8 cellular contexts compared by ENCODE assay signal in the genomic region with DNA sequence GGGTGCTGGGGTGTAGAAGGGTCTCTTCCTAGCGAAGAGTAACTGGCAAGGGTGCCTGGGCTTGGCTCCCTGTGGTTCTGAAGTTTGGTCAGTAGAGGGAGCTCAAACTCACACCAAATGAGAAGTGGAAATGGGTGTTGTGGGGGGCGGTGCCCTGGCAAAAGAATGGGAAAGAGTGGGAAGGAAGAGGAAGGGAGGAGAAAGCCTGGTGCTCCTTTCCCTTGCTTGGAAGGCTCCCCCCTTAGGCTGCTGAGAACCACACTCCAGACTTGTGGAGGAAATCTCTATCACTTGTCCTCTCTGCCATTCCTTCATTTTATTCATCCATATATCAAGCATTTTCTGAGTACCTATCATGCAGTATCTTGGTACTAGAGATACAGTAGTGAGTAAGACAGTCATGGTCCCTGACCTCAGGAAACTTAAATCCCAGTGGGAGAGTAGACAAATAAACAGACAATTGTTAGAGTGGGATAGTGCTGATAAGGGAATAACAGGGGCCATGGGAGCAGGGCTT. TPM values are rescaled to one million over a fixed set of nuclear protein-coding genes. Genes with fewer than 3 reads are reported as not detected.
A peak's percentile ranks its signal among the peaks of the same experiment; 100 is the strongest.
DNase-seq lines count a peak whose midpoint lies in the region; ATAC-seq and TF ChIP-seq lines count a peak whose summit lies in the region.

No MANE protein-coding gene starts in this region.

- no peaks in the 10 kb centered on the region for H3K9me3 ChIP-seq in CD4-positive, CD25-positive, alpha-beta regulatory T cell (ENCODE audit: control insufficient read depth in 2 of 2, low read length in 2 of 2)
- H3K9me3 ChIP-seq in endodermal cell (ENCODE audit: control insufficient read depth, low read length): no peaks in the 10 kb centered on the region

- no peaks in the 10 kb centered on the region for H3K4me1 ChIP-seq in CD4-positive, CD25-positive, alpha-beta regulatory T cell (ENCODE audit: control insufficient read depth, insufficient read depth, low read length, poor library complexity, severe bottlenecking)
- H3K4me1 ChIP-seq in endodermal cell (ENCODE audit: control insufficient read depth, insufficient read depth, low read length): no peaks in the 10 kb centered on the region

- DNase-seq in CD4-positive, CD25-positive, alpha-beta regulatory T cell: peak; percentile 16 to 49 (median 19)
- DNase-seq in NCI-H2196 treated with DMSO at 0.1 percent for 48 hours (lab: John Stamatoyannopoulos, UW; ENCODE audit: unreplicated experiment): peak; percentile 65
- peak; percentile 84 for DNase-seq in activated CD4-positive, alpha-beta T cell treated with anti-CD3 and anti-CD28 coated beads, Interleukin-2, amount 10 ng/mL, durations not matched to agents 24 days and 14 days
- DNase-seq in endodermal cell: peak; percentile 95
- DNase-seq in medulla oblongata (ENCODE audit: extremely low spot score): peak; percentile 79

- intact Hi-C loops in activated CD4-positive, alpha-beta T cell treated with anti-CD3 and anti-CD28 coated beads, Interleukin-2, amount 10 ng/mL, durations not matched to agents 24 days and 14 days (cut with micrococcal nuclease): loop anchor here (2.0 kb wide), 1 partner anchor 262 kb away; no protein-coding TSS in a partner anchor

- H3K9me3 Mint-ChIP-seq in CD4-positive, CD25-positive, alpha-beta regulatory T cell: no peaks in the 10 kb centered on the region
- H3K9me3 Mint-ChIP-seq in activated CD4-positive, alpha-beta T cell treated with anti-CD3 and anti-CD28 coated beads, Interleukin-2, amount 10 ng/mL, durations not matched to agents 24 days and 14 days: no peaks in the 10 kb centered on the region
- no peaks in the 10 kb centered on the region for H3K9me3 Mint-ChIP-seq in endodermal cell
- no peaks in the 10 kb centered on the region for H3K9me3 Mint-ChIP-seq in stimulated activated memory B cell treated with anti-CD40 and anti-IgM and Interleukin-4, amounts not matched to agents 10 μg/mL and 1 μg/mL and 100 μg/mL, for 72 hours

- H3K27me3 Mint-ChIP-seq in CD4-positive, CD25-positive, alpha-beta regulatory T cell: no peaks in the 10 kb centered on the region
- no peaks in the 10 kb centered on the region for H3K27me3 Mint-ChIP-seq in activated CD4-positive, alpha-beta T cell treated with anti-CD3 and anti-CD28 coated beads, Interleukin-2, amount 10 ng/mL, durations not matched to agents 24 days and 14 days
- H3K27me3 Mint-ChIP-seq in endodermal cell (ENCODE audit: insufficient read depth): peaks cover 2% of the 10 kb centered on the region
- no peaks in the 10 kb centered on the region for H3K27me3 Mint-ChIP-seq in stimulated activated memory B cell treated with anti-CD40 and anti-IgM and Interleukin-4, amounts not matched to agents 10 μg/mL and 1 μg/mL and 100 μg/mL, for 72 hours

- no peaks in the 10 kb centered on the region for H3K36me3 Mint-ChIP-seq in CD4-positive, CD25-positive, alpha-beta regulatory T cell
- H3K36me3 Mint-ChIP-seq in activated CD4-positive, alpha-beta T cell treated with anti-CD3 and anti-CD28 coated beads, Interleukin-2, amount 10 ng/mL, durations not matched to agents 24 days and 14 days (ENCODE audit: low read depth): no peaks in the 10 kb centered on the region
- no peaks in the 10 kb centered on the region for H3K36me3 Mint-ChIP-seq in endodermal cell (ENCODE audit: low read depth)
- H3K36me3 Mint-ChIP-seq in stimulated activated memory B cell treated with anti-CD40 and anti-IgM and Interleukin-4, amounts not matched to agents 10 μg/mL and 1 μg/mL and 100 μg/mL, for 72 hours: no peaks in the 10 kb centered on the region

- H3K27ac Mint-ChIP-seq in CD4-positive, CD25-positive, alpha-beta regulatory T cell: peak overlapping the region in 2 of 3 donors; percentile 48 to 84
- H3K27ac Mint-ChIP-seq in activated CD4-positive, alpha-beta T cell treated with anti-CD3 and anti-CD28 coated beads, Interleukin-2, amount 10 ng/mL, durations not matched to agents 24 days and 14 days: no peak overlapping the region
- peak overlapping the region; percentile 59 for H3K27ac Mint-ChIP-seq in endodermal cell
- no peak overlapping the region for H3K27ac Mint-ChIP-seq in stimulated activated memory B cell treated with anti-CD40 and anti-IgM and Interleukin-4, amounts not matched to agents 10 μg/mL and 1 μg/mL and 100 μg/mL, for 72 hours

- no peak overlapping the region for H3K9ac ChIP-seq in endodermal cell (ENCODE audit: extremely low read depth, low read length, poor library complexity, severe bottlenecking)

- H3K4me3 Mint-ChIP-seq in CD4-positive, CD25-positive, alpha-beta regulatory T cell: no peak overlapping the region
- no peak overlapping the region for H3K4me3 Mint-ChIP-seq in activated CD4-positive, alpha-beta T cell treated with anti-CD3 and anti-CD28 coated beads, Interleukin-2, amount 10 ng/mL, durations not matched to agents 24 days and 14 days
- H3K4me3 Mint-ChIP-seq in endodermal cell: no peak overlapping the region
- H3K4me3 Mint-ChIP-seq in stimulated activated memory B cell treated with anti-CD40 and anti-IgM and Interleukin-4, amounts not matched to agents 10 μg/mL and 1 μg/mL and 100 μg/mL, for 72 hours: no peak overlapping the region

- no peak overlapping the region for H3K4me3 ChIP-seq in CD4-positive, CD25-positive, alpha-beta regulatory T cell (ENCODE audit: low read depth, low read length)
- H3K4me3 ChIP-seq in endodermal cell (ENCODE audit: low read length): no peak overlapping the region

- no peak overlapping the region for H3K27ac ChIP-seq in CD4-positive, CD25-positive, alpha-beta regulatory T cell (ENCODE audit: insufficient read depth, low read length, poor library complexity, severe bottlenecking)
- no peak overlapping the region for H3K27ac ChIP-seq in endodermal cell (ENCODE audit: low read depth, low read length)

- H3K4me1 Mint-ChIP-seq in CD4-positive, CD25-positive, alpha-beta regulatory T cell: peaks cover 0 to 5% (median 2%) of the 10 kb centered on the region in 4 donors
- H3K4me1 Mint-ChIP-seq in activated CD4-positive, alpha-beta T cell treated with anti-CD3 and anti-CD28 coated beads, Interleukin-2, amount 10 ng/mL, durations not matched to agents 24 days and 14 days: peaks cover 7% of the 10 kb centered on the region
- peaks cover 11% of the 10 kb centered on the region for H3K4me1 Mint-ChIP-seq in endodermal cell
- peaks cover 8% of the 10 kb centered on the region for H3K4me1 Mint-ChIP-seq in stimulated activated memory B cell treated with anti-CD40 and anti-IgM and Interleukin-4, amounts not matched to agents 10 μg/mL and 1 μg/mL and 100 μg/mL, for 72 hours

- ATAC-seq in CD4-positive, CD25-positive, alpha-beta regulatory T cell (ENCODE audit: low read depth in 2 of 2): peak in 1 of 2 donors; percentile 58
- ATAC-seq in GM21390 (IDR thresholded peaks at IDR 0.05; ENCODE audit: unreplicated experiment) (peak; percentile 84), GM18907 (IDR thresholded peaks at IDR 0.05; ENCODE audit: unreplicated experiment) (no peak)
- peak; percentile 53 for ATAC-seq in stimulated activated memory B cell treated with anti-CD40 and anti-IgM and Interleukin-4, amounts not matched to agents 10 μg/mL and 1 μg/mL and 100 μg/mL, for 72 hours

- no peaks in the 10 kb centered on the region for H3K27me3 ChIP-seq in CD4-positive, CD25-positive, alpha-beta regulatory T cell (ENCODE audit: control insufficient read depth, insufficient read depth, low read length)
- no peaks in the 10 kb centered on the region for H3K27me3 ChIP-seq in endodermal cell (ENCODE audit: control insufficient read depth, insufficient read depth, low read length, poor library complexity, severe bottlenecking)

- WGBS in endodermal cell (ENCODE audit: insufficient coverage in 1 of 2, insufficient read length in 1 of 2), 2 experiments: 30 to 50% methylated on average over 1 to 2 of the region's 2 CpGs

- no peaks in the 10 kb centered on the region for H3K36me3 ChIP-seq in CD4-positive, CD25-positive, alpha-beta regulatory T cell (ENCODE audit: control insufficient read depth, insufficient read depth, low read length)
- H3K36me3 ChIP-seq in endodermal cell (ENCODE audit: control insufficient read depth, insufficient read depth, low read length): no peaks in the 10 kb centered on the region

- peak; percentile 89 for TF ChIP-seq CTCF in endodermal cell (conservative IDR thresholded peaks at IDR 0.05)

RNA-seq across cellular contexts. Expression of a gene that starts 13.0 kb away (rescaled TPM):
- total RNA-seq in CD4-positive, CD25-positive, alpha-beta regulatory T cell: not detected
- not detected for polyA plus RNA-seq in CD4-positive, CD25-positive, alpha-beta regulatory T cell
- not detected in 2 replicates for total RNA-seq in activated CD4-positive, alpha-beta T cell treated with anti-CD3 and anti-CD28 coated beads, Interleukin-2, amount 10 ng/mL, durations not matched to agents 24 days and 14 days
- total RNA-seq in endodermal cell: 1 to 10 TPM in 1 of 2 donors, under 1 TPM in 1; 0.79 to 1.4 TPM
- polyA plus RNA-seq in endodermal cell (2013, experiment 1 of 2): not detected
- polyA plus RNA-seq in endodermal cell (2013, experiment 2 of 2): not detected

RNA-seq across cellular contexts. Expression of a gene that starts 26.6 kb away (rescaled TPM):
- total RNA-seq in CD4-positive, CD25-positive, alpha-beta regulatory T cell: 0.47 TPM
- polyA plus RNA-seq in CD4-positive, CD25-positive, alpha-beta regulatory T cell: not detected
- total RNA-seq in activated CD4-positive, alpha-beta T cell treated with anti-CD3 and anti-CD28 coated beads, Interleukin-2, amount 10 ng/mL, durations not matched to agents 24 days and 14 days: 21.9 and 22.5 TPM in 2 replicates
- total RNA-seq in endodermal cell: 1 to 10 TPM; 1.4 to 2.1 TPM
- polyA plus RNA-seq in endodermal cell (2013, experiment 1 of 2): 1.8 TPM
- 2.1 TPM for polyA plus RNA-seq in endodermal cell (2013, experiment 2 of 2)

RNA-seq across cellular contexts. Expression of a gene that starts 28.6 kb away (rescaled TPM):
- total RNA-seq in CD4-positive, CD25-positive, alpha-beta regulatory T cell: 227 TPM
- polyA plus RNA-seq in CD4-positive, CD25-positive, alpha-beta regulatory T cell: 10 to 100 TPM; 58.2 to 78.2 (median 64.6) TPM
- total RNA-seq in activated CD4-positive, alpha-beta T cell treated with anti-CD3 and anti-CD28 coated beads, Interleukin-2, amount 10 ng/mL, durations not matched to agents 24 days and 14 days: 118 and 121 TPM in 2 replicates
- total RNA-seq in endodermal cell: 10 to 100 TPM; 85.6 to 95.9 TPM
- 95.8 TPM for polyA plus RNA-seq in endodermal cell (2013, experiment 1 of 2)
- polyA plus RNA-seq in endodermal cell (2013, experiment 2 of 2): 90.5 TPM

Comparison
In these comparisons a context has a peak if more than half of its experiments do, and no peak if none do; other contexts are left out.
1. DNase-seq: peak in every context shown above with its lines; median percentile 95 in endodermal cell; 84 in activated CD4-positive, alpha-beta T cell treated with anti-CD3 and anti-CD28 coated beads, Interleukin-2, amount 10 ng/mL, durations not matched to agents 24 days and 14 days; 79 in medulla oblongata; 65 in NCI-H2196 treated with DMSO at 0.1 percent for 48 hours; 19 in CD4-positive, CD25-positive, alpha-beta regulatory T cell.
2. H3K27ac Mint-ChIP-seq: peak in CD4-positive, CD25-positive, alpha-beta regulatory T cell (2 of 3) and endodermal cell (single experiment); none in activated CD4-positive, alpha-beta T cell treated with anti-CD3 and anti-CD28 coated beads, Interleukin-2, amount 10 ng/mL, durations not matched to agents 24 days and 14 days (single experiment) and stimulated activated memory B cell treated with anti-CD40 and anti-IgM and Interleukin-4, amounts not matched to agents 10 μg/mL and 1 μg/mL and 100 μg/mL, for 72 hours (single experiment).